8 cellular contexts compared by ENCODE assay signal in the genomic region with DNA sequence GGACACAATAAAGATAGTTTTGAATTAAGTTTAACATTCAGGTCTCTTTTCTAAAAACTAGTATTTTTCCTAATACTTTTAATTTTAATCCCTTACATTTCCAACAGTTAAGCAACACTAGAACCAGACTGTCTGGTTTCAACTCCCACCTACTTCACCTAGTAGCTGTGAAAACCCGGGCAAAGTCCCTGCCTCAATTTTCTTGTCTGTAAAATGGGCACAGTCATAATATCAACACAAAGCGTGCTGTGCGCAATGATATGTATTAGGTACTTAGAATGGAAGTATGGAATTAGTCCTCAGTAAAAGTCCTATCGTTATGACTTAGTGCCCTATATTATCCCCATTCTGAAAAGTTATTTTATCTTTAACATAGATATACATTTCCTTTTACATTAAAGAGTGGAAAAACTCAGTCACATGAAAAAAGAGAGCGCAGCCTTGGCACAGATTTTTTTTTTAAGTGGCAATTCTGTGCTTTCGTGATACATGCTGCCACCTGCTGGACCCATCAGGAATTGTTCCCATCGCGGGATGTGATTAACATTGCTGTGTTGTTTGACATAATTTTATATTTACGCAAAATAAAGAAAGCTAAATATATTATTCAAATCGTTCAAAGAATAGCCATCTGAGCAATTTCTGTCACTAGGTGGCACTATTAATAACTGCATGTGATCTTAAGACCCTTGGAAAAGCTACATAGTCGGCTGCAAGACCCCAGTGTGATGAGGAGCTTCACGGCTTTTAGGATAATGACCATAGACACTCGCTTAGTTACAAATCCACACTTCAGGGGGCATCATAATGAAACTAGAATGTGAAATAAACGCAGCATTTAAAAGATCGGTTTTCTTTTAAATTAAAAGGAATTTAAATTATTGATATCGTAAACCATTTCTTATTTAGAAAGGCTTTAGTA. TPM values are rescaled to one million over a fixed set of nuclear protein-coding genes. Genes with fewer than 3 reads are reported as not detected.
DNase-seq lines count a peak whose midpoint lies in the region; ATAC-seq and TF ChIP-seq lines count a peak whose summit lies in the region.

No MANE protein-coding gene starts in this region.

- no peaks in the 10 kb centered on the region for H3K36me3 Mint-ChIP-seq in glutamatergic neuron (ENCODE audit: unreplicated experiment)
- H3K36me3 Mint-ChIP-seq in progenitor cell of endocrine pancreas (ENCODE audit: insufficient read depth): peaks cover 6% of the 10 kb centered on the region

- no TSS peak for BruUV-seq in A673 (replicated peaks; lab: Mats Ljungman, UMichigan)

- no peak overlapping the region for H3K4me3 ChIP-seq in A673 (ENCODE audit: low read depth, low read length, poor library complexity, severe bottlenecking)

- no peaks in the 10 kb centered on the region for H3K9me3 ChIP-seq in A673 (ENCODE audit: low read depth, low read length, poor library complexity, severe bottlenecking)

- H3K27ac ChIP-seq in A673 (ENCODE audit: low read depth, low read length, poor library complexity, severe bottlenecking): no peak overlapping the region

- no peaks in the 10 kb centered on the region for H3K27me3 ChIP-seq in A673 (replicated peaks; ENCODE audit: insufficient read depth, low read depth, low read length, poor library complexity)

- ATAC-seq in GM18519 (IDR thresholded peaks at IDR 0.05; ENCODE audit: low FRiP score, unreplicated experiment) (peak; percentile 66), GM18498 (IDR thresholded peaks at IDR 0.05; ENCODE audit: unreplicated experiment) (no peak)

- POLR2A ChIA-PET in A673 (lab: Charles Lee; ENCODE audit: low non-redundant PET): no interaction called here

- H3K9me3 Mint-ChIP-seq in glutamatergic neuron (ENCODE audit: unreplicated experiment) (no peaks in the 10 kb centered on the region), progenitor cell of endocrine pancreas (ENCODE audit: low read depth) (peaks cover 15% of the 10 kb centered on the region)

- H3K36me3 ChIP-seq in A673 (ENCODE audit: insufficient read depth, low read length, poor library complexity, severe bottlenecking): no peaks in the 10 kb centered on the region

- H3K27ac Mint-ChIP-seq in glutamatergic neuron (ENCODE audit: unreplicated experiment) (no peak overlapping the region), progenitor cell of endocrine pancreas (peak overlapping the region; percentile 97)

- H3K27me3 Mint-ChIP-seq in glutamatergic neuron (ENCODE audit: unreplicated experiment) (peaks cover 6% of the 10 kb centered on the region), progenitor cell of endocrine pancreas (no peaks in the 10 kb centered on the region)

- CTCF ChIA-PET in A673 (lab: Charles Lee): interaction anchor here (0.7 to 1.0 kb wide), 3 partner anchors 16 to 475 kb away, joined by 3 read pairs; no protein-coding TSS in a partner anchor

- intact Hi-C loops in A673 (cut with micrococcal nuclease; ENCODE audit: unreplicated experiment): loop anchor here (2.0 to 10.0 kb wide), 3 partner anchors 291 to 945 kb away; a partner anchor contains a TSS

- DNase-seq in A673 (ENCODE audit: low spot score): peak; percentile 68
- DNase-seq in HuH-7 (ENCODE audit: low spot score): peak; percentile 20
- peak; percentile 18 for DNase-seq in RPMI7951 (ENCODE audit: low read depth)
- peak; percentile 5 to 40 (median 33) for DNase-seq in activated naive CD4-positive, alpha-beta T cell (lab: John Stamatoyannopoulos, UW)
- DNase-seq in glutamatergic neuron: peak; percentile 76
- peak; percentile 40 for DNase-seq in progenitor cell of endocrine pancreas (ENCODE audit: low spot score, unreplicated experiment)

- no peak overlapping the region for H3K4me3 Mint-ChIP-seq in glutamatergic neuron (ENCODE audit: unreplicated experiment)
- no peak overlapping the region for H3K4me3 Mint-ChIP-seq in progenitor cell of endocrine pancreas (ENCODE audit: low read depth)

- H3K4me1 Mint-ChIP-seq in glutamatergic neuron (ENCODE audit: low read depth, unreplicated experiment): no peaks in the 10 kb centered on the region
- peaks cover 11% of the 10 kb centered on the region for H3K4me1 Mint-ChIP-seq in progenitor cell of endocrine pancreas (ENCODE audit: low read depth)

- H3K4me1 ChIP-seq in A673 (ENCODE audit: insufficient read depth, low read length, poor library complexity, severe bottlenecking): no peaks in the 10 kb centered on the region

- peak; percentile 91 for TF ChIP-seq CTCF in A673 (conservative IDR thresholded peaks at IDR 0.05; ENCODE audit: low read depth, low read length)
- peak; percentile 96 for TF ChIP-seq CTCF in glutamatergic neuron (IDR thresholded peaks at IDR 0.05; ENCODE audit: partially characterized antibody, unreplicated experiment)
- peak; percentile 93 for TF ChIP-seq CTCF in progenitor cell of endocrine pancreas (IDR thresholded peaks at IDR 0.05; ENCODE audit: unreplicated experiment)

RNA-seq across cellular contexts. Expression of a gene that starts 59.9 kb away (rescaled TPM):
- 9.8 and 11.1 TPM in 2 replicates for total RNA-seq in A673 (2021)
- 7.9 and 8.3 TPM in 2 replicates for total RNA-seq in RPMI7951 (2014; rRNA removed; shearing (Covaris generic))
- 19.8 TPM for total RNA-seq in glutamatergic neuron (ENCODE audit: unreplicated experiment)
- 18.1 and 18.6 TPM in 2 replicates for total RNA-seq in progenitor cell of endocrine pancreas

Comparison
In these comparisons a context has a peak if more than half of its experiments do, and no peak if none do; other contexts are left out.
1. DNase-seq: peak in every context shown above with its lines; median percentile 76 in glutamatergic neuron; 68 in A673; 40 in progenitor cell of endocrine pancreas; 33 in activated naive CD4-positive, alpha-beta T cell; 20 in HuH-7; 18 in RPMI7951.